ENCODE assay signal across 2 cellular contexts in the genomic region with DNA sequence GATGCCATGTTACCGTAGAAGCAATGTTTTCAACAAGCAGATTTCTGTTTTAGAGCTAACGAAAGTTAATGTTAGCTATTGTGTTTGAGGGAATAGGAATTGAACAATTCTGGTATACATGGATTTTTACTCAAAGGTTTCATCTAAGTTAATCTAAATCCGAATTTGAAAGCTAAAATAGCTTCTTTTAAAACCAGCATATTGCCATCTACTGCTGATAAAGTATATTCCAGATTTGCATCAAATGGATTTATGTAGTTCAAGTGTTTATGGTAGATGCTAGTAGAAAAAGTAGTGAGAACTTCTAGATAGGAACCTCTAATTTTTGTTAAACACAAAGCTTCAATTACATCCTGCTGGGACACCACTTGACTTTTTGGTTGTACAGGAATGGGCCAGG.
TF ChIP-seq lines count a peak whose summit lies in the region.

No MANE protein-coding gene starts in this region.

TF ChIP-seq in SK-N-SH, 30 proteins besides CTCF, POLR2A, EP300 and RAD21 (continued from another document):
- TF ChIP-seq, protein P1, sequence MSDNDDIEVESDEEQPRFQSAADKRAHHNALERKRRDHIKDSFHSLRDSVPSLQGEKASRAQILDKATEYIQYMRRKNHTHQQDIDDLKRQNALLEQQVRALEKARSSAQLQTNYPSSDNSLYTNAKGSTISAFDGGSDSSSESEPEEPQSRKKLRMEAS (IDR thresholded peaks at IDR 0.05; ENCODE audit: low read depth): no peak
- TF ChIP-seq, protein P2, sequence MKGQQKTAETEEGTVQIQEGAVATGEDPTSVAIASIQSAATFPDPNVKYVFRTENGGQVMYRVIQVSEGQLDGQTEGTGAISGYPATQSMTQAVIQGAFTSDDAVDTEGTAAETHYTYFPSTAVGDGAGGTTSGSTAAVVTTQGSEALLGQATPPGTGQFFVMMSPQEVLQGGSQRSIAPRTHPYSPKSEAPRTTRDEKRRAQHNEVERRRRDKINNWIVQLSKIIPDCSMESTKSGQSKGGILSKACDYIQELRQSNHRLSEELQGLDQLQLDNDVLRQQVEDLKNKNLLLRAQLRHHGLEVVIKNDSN (IDR thresholded peaks at IDR 0.05; ENCODE audit: borderline replicate concordance, low read depth): no peak
- TF ChIP-seq GATA2 (CRISPR knock-in tag; IDR thresholded peaks at IDR 0.05) (no peak), NFIC (IDR thresholded peaks at IDR 0.05; ENCODE audit: borderline replicate concordance) (no peak), POLR2AphosphoS5 (IDR thresholded peaks at IDR 0.05; ENCODE audit: low read depth, low read length) (no peak), JUND (IDR thresholded peaks at IDR 0.05) (no peak)

TF ChIP-seq in SK-N-SH treated with all-trans-retinoic acid at 6 μM for 48 hours, 23 proteins besides CTCF, POLR2A, EP300 and RAD21 (continued from another document):
- TF ChIP-seq, protein P3, sequence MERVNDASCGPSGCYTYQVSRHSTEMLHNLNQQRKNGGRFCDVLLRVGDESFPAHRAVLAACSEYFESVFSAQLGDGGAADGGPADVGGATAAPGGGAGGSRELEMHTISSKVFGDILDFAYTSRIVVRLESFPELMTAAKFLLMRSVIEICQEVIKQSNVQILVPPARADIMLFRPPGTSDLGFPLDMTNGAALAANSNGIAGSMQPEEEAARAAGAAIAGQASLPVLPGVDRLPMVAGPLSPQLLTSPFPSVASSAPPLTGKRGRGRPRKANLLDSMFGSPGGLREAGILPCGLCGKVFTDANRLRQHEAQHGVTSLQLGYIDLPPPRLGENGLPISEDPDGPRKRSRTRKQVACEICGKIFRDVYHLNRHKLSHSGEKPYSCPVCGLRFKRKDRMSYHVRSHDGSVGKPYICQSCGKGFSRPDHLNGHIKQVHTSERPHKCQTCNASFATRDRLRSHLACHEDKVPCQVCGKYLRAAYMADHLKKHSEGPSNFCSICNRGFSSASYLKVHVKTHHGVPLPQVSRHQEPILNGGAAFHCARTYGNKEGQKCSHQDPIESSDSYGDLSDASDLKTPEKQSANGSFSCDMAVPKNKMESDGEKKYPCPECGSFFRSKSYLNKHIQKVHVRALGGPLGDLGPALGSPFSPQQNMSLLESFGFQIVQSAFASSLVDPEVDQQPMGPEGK (CRISPR knock-in tag; IDR thresholded peaks at IDR 0.05; ENCODE audit: borderline replicate concordance): no peak
- TF ChIP-seq GLIS3 (CRISPR knock-in tag; IDR thresholded peaks at IDR 0.05) (no peak), POU6F1 (CRISPR knock-in tag; IDR thresholded peaks at IDR 0.05; ENCODE audit: borderline replicate concordance, low read depth) (no peak), OSR1 (CRISPR knock-in tag; IDR thresholded peaks at IDR 0.05) (no peak), CSDC2 (CRISPR knock-in tag; IDR thresholded peaks at IDR 0.05) (no peak), ISL1 (CRISPR knock-in tag; IDR thresholded peaks at IDR 0.05) (no peak), SNAI2 (CRISPR knock-in tag; IDR thresholded peaks at IDR 0.05) (no peak), ZNF565 (CRISPR knock-in tag; conservative IDR thresholded peaks at IDR 0.05; ENCODE audit: low read depth) (no peak)
- TF ChIP-seq, protein P4, sequence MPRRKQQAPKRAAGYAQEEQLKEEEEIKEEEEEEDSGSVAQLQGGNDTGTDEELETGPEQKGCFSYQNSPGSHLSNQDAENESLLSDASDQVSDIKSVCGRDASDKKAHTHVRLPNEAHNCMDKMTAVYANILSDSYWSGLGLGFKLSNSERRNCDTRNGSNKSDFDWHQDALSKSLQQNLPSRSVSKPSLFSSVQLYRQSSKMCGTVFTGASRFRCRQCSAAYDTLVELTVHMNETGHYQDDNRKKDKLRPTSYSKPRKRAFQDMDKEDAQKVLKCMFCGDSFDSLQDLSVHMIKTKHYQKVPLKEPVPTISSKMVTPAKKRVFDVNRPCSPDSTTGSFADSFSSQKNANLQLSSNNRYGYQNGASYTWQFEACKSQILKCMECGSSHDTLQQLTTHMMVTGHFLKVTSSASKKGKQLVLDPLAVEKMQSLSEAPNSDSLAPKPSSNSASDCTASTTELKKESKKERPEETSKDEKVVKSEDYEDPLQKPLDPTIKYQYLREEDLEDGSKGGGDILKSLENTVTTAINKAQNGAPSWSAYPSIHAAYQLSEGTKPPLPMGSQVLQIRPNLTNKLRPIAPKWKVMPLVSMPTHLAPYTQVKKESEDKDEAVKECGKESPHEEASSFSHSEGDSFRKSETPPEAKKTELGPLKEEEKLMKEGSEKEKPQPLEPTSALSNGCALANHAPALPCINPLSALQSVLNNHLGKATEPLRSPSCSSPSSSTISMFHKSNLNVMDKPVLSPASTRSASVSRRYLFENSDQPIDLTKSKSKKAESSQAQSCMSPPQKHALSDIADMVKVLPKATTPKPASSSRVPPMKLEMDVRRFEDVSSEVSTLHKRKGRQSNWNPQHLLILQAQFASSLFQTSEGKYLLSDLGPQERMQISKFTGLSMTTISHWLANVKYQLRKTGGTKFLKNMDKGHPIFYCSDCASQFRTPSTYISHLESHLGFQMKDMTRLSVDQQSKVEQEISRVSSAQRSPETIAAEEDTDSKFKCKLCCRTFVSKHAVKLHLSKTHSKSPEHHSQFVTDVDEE (CRISPR knock-in tag; IDR thresholded peaks at IDR 0.05): no peak
